8 cellular contexts compared by ENCODE assay signal in genomic region chr7:148982596-148983219, GRCh38. TPM values are rescaled to one million over a fixed set of nuclear protein-coding genes. Genes with fewer than 3 reads are reported as not detected.
A peak's percentile ranks its signal among the peaks of the same experiment; 100 is the strongest.
DNase-seq lines count a peak whose midpoint lies in the region; ATAC-seq, FAIRE-seq and TF ChIP-seq lines count a peak whose summit lies in the region.

No MANE protein-coding gene starts in this region.

- no peak for TF ChIP-seq POLR2A in stomach (IDR thresholded peaks at IDR 0.05)

- H3K79me2 ChIP-seq in keratinocyte (ENCODE audit: control insufficient read depth, insufficient read depth, low read length), result no peaks in the 10 kb centered on the region

- H3K9me3 ChIP-seq in adipocyte (ENCODE audit: control insufficient read depth, low read length), result peaks cover 4% of the 10 kb centered on the region
- H3K9me3 ChIP-seq in keratinocyte (ENCODE audit: control insufficient read depth, low read depth, low read length), result no peaks in the 10 kb centered on the region
- no peaks in the 10 kb centered on the region for H3K9me3 ChIP-seq in stomach

- H3K27me3 ChIP-seq in adipocyte (replicated peaks; ENCODE audit: control insufficient read depth, insufficient read depth, low read length) (peaks cover 13% of the 10 kb centered on the region), keratinocyte (ENCODE audit: control insufficient read depth, extremely low read depth, insufficient read depth, low read length) (peaks cover 11% of the 10 kb centered on the region), stomach (peaks cover 0 to 7% (median 3%) of the 10 kb centered on the region in 3 donors)

- H4K20me1 ChIP-seq in keratinocyte (ENCODE audit: control insufficient read depth, extremely low read depth, insufficient read depth, low read length), result no peaks in the 10 kb centered on the region

- dilution Hi-C loops in keratinocyte (cut with MboI; ENCODE audit: extremely low pct_ligation_motif_present, low sequenced_read_pairs), result no loop called here

- TF ChIP-seq CTCF in LNCaP clone FGC (IDR thresholded peaks at IDR 0.05; ENCODE audit: control insufficient read depth, extremely low read depth, insufficient read depth) (no peak), keratinocyte (optimal IDR thresholded peaks at IDR 0.05 in 1 of 3, IDR thresholded peaks at IDR 0.05 in 1 of 3, conservative IDR thresholded peaks at IDR 0.05 in 1 of 3; ENCODE audit: extremely low read depth in 1 of 3, insufficient read depth in 2 of 3, low read length in 3 of 3) (no peak), stomach (IDR thresholded peaks at IDR 0.05) (no peak)

- peak overlapping the region; percentile 41 for H2AFZ ChIP-seq in keratinocyte (ENCODE audit: control insufficient read depth, low read length)

- DNase-seq in Daoy (ENCODE audit: low read depth) (peak; percentile 42), LNCaP clone FGC (ENCODE audit: low read depth) (no peak), adipocyte (ENCODE audit: low read depth) (peak; percentile 77), keratinocyte (ENCODE audit: low read depth, low spot score) (no peak), stomach (no peak), GM19238 (ENCODE audit: insufficient read length, low spot score) (no peak)
- no peak for DNase-seq in NK-92 treated with Interleukin-12 subunit alpha and Interleukin-12 subunit beta, amount 100 ng/mL, for 24 hours (lab: John Stamatoyannopoulos, UW)

- peaks cover 2% of the 10 kb centered on the region for H3K4me1 ChIP-seq in adipocyte (ENCODE audit: control insufficient read depth, insufficient read depth, low read length)
- H3K4me1 ChIP-seq in keratinocyte (ENCODE audit: control insufficient read depth, extremely low read depth, insufficient read depth, low read length), result peaks cover 12% of the 10 kb centered on the region
- peaks cover 11 to 47% (median 31%) of the 10 kb centered on the region in 4 donors for H3K4me1 ChIP-seq in stomach

- H3K4me2 ChIP-seq in keratinocyte (ENCODE audit: control insufficient read depth, extremely low read depth, insufficient read depth, low read depth, low read length), result peak overlapping the region; percentile 93

- 1 to 5% (median 3%) methylated on average over 24 to 27 of the region's 27 CpGs for WGBS in stomach, 5 donors

- H3K27ac ChIP-seq in keratinocyte (ENCODE audit: control insufficient read depth, insufficient read depth, low read length) (no peak overlapping the region), stomach (peak overlapping the region in 4 of 5 donors; percentile 18 to 67 (median 42))

- no peak for ATAC-seq in HG02798 (IDR thresholded peaks at IDR 0.05; ENCODE audit: poor library complexity, unreplicated experiment)

- no peaks in the 10 kb centered on the region for H3K36me3 ChIP-seq in adipocyte (ENCODE audit: control insufficient read depth, insufficient read depth, low read length, severe bottlenecking)
- no peaks in the 10 kb centered on the region for H3K36me3 ChIP-seq in keratinocyte (ENCODE audit: control insufficient read depth in 2 of 2, extremely low read depth in 1 of 2, insufficient read depth in 2 of 2, low read length in 2 of 2)
- no peaks in the 10 kb centered on the region for H3K36me3 ChIP-seq in stomach

- FAIRE-seq in keratinocyte (lab: Jason Lieb, UNC), result no peak

- intact Hi-C loops in stomach (cut with DNase I; ENCODE audit: low total_unique reads), result no loop called here

- no peak for TF ChIP-seq EP300 in stomach (IDR thresholded peaks at IDR 0.05)

- no peaks in the 10 kb centered on the region for H3K9me1 ChIP-seq in keratinocyte (ENCODE audit: control insufficient read depth, extremely low read depth, insufficient read depth, low read length)

- H3K4me3 ChIP-seq in LNCaP clone FGC (ENCODE audit: low read depth, low read length) (peak overlapping the region; percentile 52), adipocyte (ENCODE audit: low read length) (peak overlapping the region; percentile 90), keratinocyte (ENCODE audit: control insufficient read depth in 2 of 3, extremely low read depth in 1 of 3, insufficient read depth in 2 of 3, low read depth in 1 of 3, low read length in 3 of 3) (peak overlapping the region; percentile 43 to 85 (median 80)), stomach (peak overlapping the region; percentile 58 to 82 (median 69))

- H3K9ac ChIP-seq in adipocyte (ENCODE audit: low read length), result peak overlapping the region; percentile 60
- no peak overlapping the region for H3K9ac ChIP-seq in keratinocyte (ENCODE audit: control insufficient read depth, extremely low read depth, insufficient read depth, low read length)

RNA-seq across cellular contexts. Expression of gene PDIA4, which starts 45.6 kb away (rescaled TPM):
- 332 and 349 TPM in 2 replicates for total RNA-seq in Daoy (2014; rRNA removed; shearing (Covaris generic))
- polyA plus RNA-seq in keratinocyte, result 97.1 to 270 TPM (median 145 TPM) in 3 replicates
- polyA plus RNA-seq in keratinocyte (2011; ENCODE audit: low read depth), result 68.3 TPM
- polyA plus RNA-seq in keratinocyte (2011; cell fraction: cytosol; rRNA removed), result 51.5 and 52.7 TPM in 2 replicates
- 143 and 148 TPM in 2 replicates for polyA plus RNA-seq in keratinocyte (2011; cell fraction: nucleus; rRNA removed)
- 62.5 and 209 TPM in 2 replicates for polyA plus RNA-seq in keratinocyte (2012; ENCODE audit: low replicate concordance)
- 103 to 122 TPM (median 112 TPM) in 3 replicates for polyA minus RNA-seq in keratinocyte
- polyA minus RNA-seq in keratinocyte (2011; cell fraction: cytosol; rRNA and poly(A)+ RNA removed), result 85.0 TPM
- polyA minus RNA-seq in keratinocyte (2011; cell fraction: nucleus; rRNA and poly(A)+ RNA removed), result 106 and 149 TPM in 2 replicates
- total RNA-seq in stomach, result 100 to 1,000 TPM in 3 of 5 donors, 10 to 100 TPM in 2; 26.8 to 185 (median 176) TPM
- 10 to 100 TPM; 13.7 to 55.0 (median 35.8) TPM for polyA plus RNA-seq in stomach

Comparison
In these comparisons a context has a peak if more than half of its experiments do, and no peak if none do; other contexts are left out.
1. DNase-seq: peak in Daoy (single experiment) and adipocyte (single experiment); none in LNCaP clone FGC (single experiment), keratinocyte (single experiment), stomach (single experiment), NK-92 treated with Interleukin-12 subunit alpha and Interleukin-12 subunit beta, amount 100 ng/mL, for 24 hours (single experiment) and GM19238 (single experiment).
2. Peak in every context shown above with its lines, with median percentiles within 50 percentile points of each other: H3K4me3 ChIP-seq.